In the genomic region with DNA sequence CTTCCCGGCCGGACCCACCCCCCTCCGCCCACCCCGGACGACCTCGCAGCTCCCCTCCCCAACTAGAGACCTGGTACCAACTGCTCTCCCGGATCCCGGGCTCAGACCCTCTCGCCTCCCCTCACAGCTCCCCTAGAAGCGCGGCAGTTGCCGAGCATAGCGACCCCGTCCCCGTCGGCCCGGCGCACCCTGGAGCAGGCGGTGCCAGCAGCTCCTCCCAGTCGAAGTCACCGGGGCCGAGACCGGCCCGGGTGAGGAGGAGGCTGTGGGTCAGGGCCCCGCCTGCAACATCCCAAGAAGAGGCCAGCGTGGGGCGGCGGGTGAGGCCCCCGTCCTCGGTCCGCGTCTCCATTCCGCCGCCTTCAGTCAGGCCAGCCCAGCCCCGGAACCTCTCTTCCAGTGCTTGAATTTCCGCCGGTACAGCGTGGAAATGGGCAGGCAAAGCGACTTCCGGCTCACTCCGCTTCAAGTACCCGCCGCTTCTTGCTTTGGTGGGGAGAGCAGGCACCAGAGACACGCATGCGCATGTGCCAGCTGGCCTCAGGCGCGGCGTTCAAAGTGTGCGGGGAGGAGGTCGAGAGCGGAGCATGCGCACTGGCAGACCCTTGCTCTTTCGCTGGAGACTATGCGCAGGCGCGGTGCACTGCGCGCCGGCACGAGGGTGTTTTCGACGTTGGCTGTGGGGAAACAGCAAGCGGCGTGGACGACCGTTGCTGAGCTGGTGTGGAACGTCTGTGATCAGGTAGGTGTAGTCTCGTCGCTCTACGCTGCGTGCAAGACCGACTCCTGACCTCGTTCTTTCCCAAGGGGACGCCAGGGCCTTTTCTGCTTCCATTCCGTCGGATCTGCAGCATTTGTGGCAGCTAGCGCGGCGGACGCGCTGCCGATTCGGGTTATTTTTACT, we compare ENCODE assay signal across 1 cellular context.
TF ChIP-seq lines count a peak whose summit lies in the region.

C10orf88 (minus strand) TSS at position 401 of the 904 bp plus-strand sequence; CDS start at position 352, 49 bp downstream.

TF ChIP-seq in WTC11, 78 proteins besides CTCF, POLR2A, EP300 and RAD21 (continued from another document):
- TF ChIP-seq ZNF416 (CRISPR knock-in tag; IDR thresholded peaks at IDR 0.05) (0 out of 2 replicates have a peak, but pooled peaks have one; percentile 15), HMGXB4 (CRISPR knock-in tag; IDR thresholded peaks at IDR 0.05) (peak; percentile 91), ZNF396 (CRISPR knock-in tag; IDR thresholded peaks at IDR 0.05; ENCODE audit: borderline replicate concordance) (no peak), ZNF232 (CRISPR knock-in tag; IDR thresholded peaks at IDR 0.05) (peak; percentile 99)
- TF ChIP-seq, protein P1, sequence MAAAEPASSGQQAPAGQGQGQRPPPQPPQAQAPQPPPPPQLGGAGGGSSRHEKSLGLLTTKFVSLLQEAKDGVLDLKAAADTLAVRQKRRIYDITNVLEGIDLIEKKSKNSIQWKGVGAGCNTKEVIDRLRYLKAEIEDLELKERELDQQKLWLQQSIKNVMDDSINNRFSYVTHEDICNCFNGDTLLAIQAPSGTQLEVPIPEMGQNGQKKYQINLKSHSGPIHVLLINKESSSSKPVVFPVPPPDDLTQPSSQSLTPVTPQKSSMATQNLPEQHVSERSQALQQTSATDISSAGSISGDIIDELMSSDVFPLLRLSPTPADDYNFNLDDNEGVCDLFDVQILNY (CRISPR knock-in tag; IDR thresholded peaks at IDR 0.05): peak; percentile 84
